ENCODE assay signal across 27 cellular contexts in genomic region chr3:31409866-31410265, GRCh38.
"Had no signal": no experiment of that assay in that cellular context is flagged by ENCODE, and none has a peak within 500 bp of the region (broad histone marks: within the 10 kb centered on the region; RNA-seq: fewer than 3 reads in every experiment).

No MANE protein-coding gene starts in this region.

- H3K27ac ChIP-seq: dorsolateral prefrontal cortex, gastrocnemius medialis, left lung, ovary, psoas muscle, sigmoid colon, testis, tibial artery, upper lobe of left lung had no signal

- H3K27me3 ChIP-seq: gastrocnemius medialis, left lung, ovary, sigmoid colon, testis, tibial artery, upper lobe of left lung had no signal

- H3K36me3 ChIP-seq: gastrocnemius medialis, left lung, ovary, sigmoid colon, tibial artery, upper lobe of left lung had no signal

- H3K9me3 ChIP-seq: gastrocnemius medialis, left lung, mucosa of descending colon, ovary, psoas muscle, sigmoid colon, testis, tibial artery, upper lobe of left lung had no signal

- FAIRE-seq: colon, kidney, urothelium cell line had no signal

- ATAC-seq: gastrocnemius medialis; left cardiac atrium; left lung; mucosa of descending colon; natural killer cell treated with Interleukin-12 subunit alpha and Interleukin-12 subunit beta and Interleukin-15 and Interleukin-18, amount 100 ng/mL, for 72 hours; psoas muscle; right cardiac atrium; stimulated activated effector memory CD8-positive, alpha-beta T cell treated with anti-CD3 and anti-CD28 coated beads, Interleukin-12 subunit alpha, Interleukin-12 subunit beta, amount 100 ng/mL, for 72 hours had no signal

- H3K4me3 ChIP-seq: dorsolateral prefrontal cortex, gastrocnemius medialis, left lung, mucosa of descending colon, ovary, psoas muscle, sigmoid colon, testis, tibial artery, upper lobe of left lung had no signal

- DNase-seq: dorsolateral prefrontal cortex; effector CD4-positive, alpha-beta T cell; gastrocnemius medialis; head of caudate nucleus; kidney; left cardiac atrium; left lung; mesenchymal stem cell; mucosa of descending colon; naive B cell; nucleus accumbens; ovary; posterior cingulate gyrus; psoas muscle; right cardiac atrium; sigmoid colon; stimulated activated CD4-positive, alpha-beta T cell treated with anti-CD3 and anti-CD28 coated beads, Interleukin-2, amount 100 ng/mL, for 24 hours; stimulated activated CD4-positive, alpha-beta T cell treated with anti-CD3 and anti-CD28 coated beads, Interleukin-4, amount 100 ng/mL, for 24 hours; stimulated activated naive CD4-positive, alpha-beta T cell treated with Interleukin-2 at 50 U/mL for 16 hours; substantia nigra; testis; tibial artery; upper lobe of left lung had no signal

- H3K4me1 ChIP-seq: left lung, psoas muscle, sigmoid colon, testis, upper lobe of left lung had no signal
